In genomic region chr1:29513357-29513756, GRCh38 we compare ENCODE assay signal across 9 cellular contexts.
DNase-seq lines count a peak whose midpoint lies in the region; ATAC-seq and TF ChIP-seq lines count a peak whose summit lies in the region.
"Had no signal": no experiment of that assay in that cellular context is flagged by ENCODE, and none has a peak within 500 bp of the region (broad histone marks: within the 10 kb centered on the region; RNA-seq: fewer than 3 reads in every experiment).

No MANE protein-coding gene starts in this region.

- no peak overlapping the region for H3K4me3 Mint-ChIP-seq in activated T-cell treated with anti-CD3 and anti-CD28 coated beads, Interleukin-2, amount 50 U/mL, for 24 hours
- H3K4me3 Mint-ChIP-seq in T-helper 17 cell: no peak overlapping the region

- DNase-seq in stimulated activated CD4-positive, alpha-beta T cell treated with anti-CD3 and anti-CD28 coated beads, Interleukin-15, amount 100 ng/mL, for 24 hours: peak; percentile 16
- no peak for DNase-seq in stimulated activated CD4-positive, alpha-beta T cell treated with anti-CD3 and anti-CD28 coated beads, Interleukin-4, amount 100 ng/mL, for 1 hour
- DNase-seq in NCI-H1436 (lab: John Stamatoyannopoulos, UW) (peak; percentile 29), adipocyte (ENCODE audit: low read depth) (peak; percentile 66), iPS DF 6.9 (ENCODE audit: low read depth, low spot score) (peak; percentile 58), suprapubic skin (ENCODE audit: low spot score in 2 of 2) (peak; percentile 48 to 70), T-helper 17 cell (no peak)
- no peak for DNase-seq in activated T-cell treated with anti-CD3 and anti-CD28 coated beads, Interleukin-2, amount 50 U/mL, for 24 hours

- no peaks in the 10 kb centered on the region for H3K9me3 ChIP-seq in adipocyte (ENCODE audit: control insufficient read depth, low read length)
- H3K9me3 ChIP-seq in iPS DF 6.9 (ENCODE audit: control insufficient read depth, insufficient read depth, low read length): no peaks in the 10 kb centered on the region
- H3K9me3 ChIP-seq in suprapubic skin: no peaks in the 10 kb centered on the region
- no peaks in the 10 kb centered on the region for H3K9me3 ChIP-seq in T-helper 17 cell (ENCODE audit: control insufficient read depth, low read length, poor library complexity, severe bottlenecking)
- H3K9me3 ChIP-seq: ascending aorta had no signal

- no CpG with 5 or more reads among the region's 5 CpGs for WGBS in iPS DF 6.9 (ENCODE audit: insufficient coverage, insufficient read length)
- WGBS in suprapubic skin: 66% methylated on average over 4 of the region's 5 CpGs

- no peaks in the 10 kb centered on the region for H3K4me1 ChIP-seq in adipocyte (ENCODE audit: control insufficient read depth, insufficient read depth, low read length)
- no peaks in the 10 kb centered on the region for H3K4me1 ChIP-seq in iPS DF 6.9 (ENCODE audit: control insufficient read depth, insufficient read depth, low read length)
- no peaks in the 10 kb centered on the region for H3K4me1 ChIP-seq in suprapubic skin
- H3K4me1 ChIP-seq: ascending aorta had no signal

- ATAC-seq in T-helper 17 cell: no peak

- H3K36me3 ChIP-seq in adipocyte (ENCODE audit: control insufficient read depth, insufficient read depth, low read length, severe bottlenecking) (no peaks in the 10 kb centered on the region), iPS DF 6.9 (ENCODE audit: control insufficient read depth, insufficient read depth, low read length) (no peaks in the 10 kb centered on the region), suprapubic skin (no peaks in the 10 kb centered on the region)
- H3K36me3 ChIP-seq: ascending aorta had no signal

- peak in 1 of 2 donors; percentile 9 for TF ChIP-seq CTCF in suprapubic skin (IDR thresholded peaks at IDR 0.05)

- H3K4me1 Mint-ChIP-seq in activated T-cell treated with anti-CD3 and anti-CD28 coated beads, Interleukin-2, amount 50 U/mL, for 24 hours (ENCODE audit: low read depth): no peaks in the 10 kb centered on the region
- peaks cover 5% of the 10 kb centered on the region for H3K4me1 Mint-ChIP-seq in T-helper 17 cell

- peaks cover 16% of the 10 kb centered on the region for H3K27me3 ChIP-seq in adipocyte (replicated peaks; ENCODE audit: control insufficient read depth, insufficient read depth, low read length)
- no peaks in the 10 kb centered on the region for H3K27me3 ChIP-seq in iPS DF 6.9 (ENCODE audit: control insufficient read depth, insufficient read depth, low read length)
- peaks cover 26% of the 10 kb centered on the region for H3K27me3 ChIP-seq in suprapubic skin
- H3K27me3 ChIP-seq: ascending aorta had no signal

- H3K9me3 Mint-ChIP-seq in activated T-cell treated with anti-CD3 and anti-CD28 coated beads, Interleukin-2, amount 50 U/mL, for 24 hours: no peaks in the 10 kb centered on the region

- no peaks in the 10 kb centered on the region for H3K36me3 Mint-ChIP-seq in activated T-cell treated with anti-CD3 and anti-CD28 coated beads, Interleukin-2, amount 50 U/mL, for 24 hours (ENCODE audit: low read depth)
- H3K36me3 Mint-ChIP-seq in T-helper 17 cell (ENCODE audit: low read depth): no peaks in the 10 kb centered on the region

- no peak for TF ChIP-seq EP300 in suprapubic skin (IDR thresholded peaks at IDR 0.05)

- no peak overlapping the region for H3K27ac Mint-ChIP-seq in activated T-cell treated with anti-CD3 and anti-CD28 coated beads, Interleukin-2, amount 50 U/mL, for 24 hours
- H3K27ac Mint-ChIP-seq in T-helper 17 cell: no peak overlapping the region

- no peak overlapping the region for H3K27ac ChIP-seq in iPS DF 6.9 (ENCODE audit: low read length)
- no peak overlapping the region for H3K27ac ChIP-seq in suprapubic skin
- H3K27ac ChIP-seq: ascending aorta had no signal

- no peak overlapping the region for H3K4me3 ChIP-seq in adipocyte (ENCODE audit: low read length)
- no peak overlapping the region for H3K4me3 ChIP-seq in iPS DF 6.9 (ENCODE audit: low read length)
- no peak overlapping the region for H3K4me3 ChIP-seq in suprapubic skin
- H3K4me3 ChIP-seq: ascending aorta had no signal

- no peak overlapping the region for H3K9ac ChIP-seq in adipocyte (ENCODE audit: low read length)

- TF ChIP-seq POLR2A in suprapubic skin (IDR thresholded peaks at IDR 0.05): no peak

- H3K27me3 Mint-ChIP-seq in activated T-cell treated with anti-CD3 and anti-CD28 coated beads, Interleukin-2, amount 50 U/mL, for 24 hours: peaks cover 10% of the 10 kb centered on the region
- peaks cover 45% of the 10 kb centered on the region for H3K27me3 Mint-ChIP-seq in T-helper 17 cell

Comparison
In these comparisons a context has a peak if more than half of its experiments do, and no peak if none do; other contexts are left out.
1. DNase-seq: peak in stimulated activated CD4-positive, alpha-beta T cell treated with anti-CD3 and anti-CD28 coated beads, Interleukin-15, amount 100 ng/mL, for 24 hours (single experiment), NCI-H1436 (single experiment), adipocyte (single experiment), iPS DF 6.9 (single experiment) and suprapubic skin (2 of 2); none in stimulated activated CD4-positive, alpha-beta T cell treated with anti-CD3 and anti-CD28 coated beads, Interleukin-4, amount 100 ng/mL, for 1 hour (single experiment), activated T-cell treated with anti-CD3 and anti-CD28 coated beads, Interleukin-2, amount 50 U/mL, for 24 hours (single experiment) and T-helper 17 cell (0 of 3).